Comparison of ENCODE assay signal across 27 cellular contexts in the genomic region with DNA sequence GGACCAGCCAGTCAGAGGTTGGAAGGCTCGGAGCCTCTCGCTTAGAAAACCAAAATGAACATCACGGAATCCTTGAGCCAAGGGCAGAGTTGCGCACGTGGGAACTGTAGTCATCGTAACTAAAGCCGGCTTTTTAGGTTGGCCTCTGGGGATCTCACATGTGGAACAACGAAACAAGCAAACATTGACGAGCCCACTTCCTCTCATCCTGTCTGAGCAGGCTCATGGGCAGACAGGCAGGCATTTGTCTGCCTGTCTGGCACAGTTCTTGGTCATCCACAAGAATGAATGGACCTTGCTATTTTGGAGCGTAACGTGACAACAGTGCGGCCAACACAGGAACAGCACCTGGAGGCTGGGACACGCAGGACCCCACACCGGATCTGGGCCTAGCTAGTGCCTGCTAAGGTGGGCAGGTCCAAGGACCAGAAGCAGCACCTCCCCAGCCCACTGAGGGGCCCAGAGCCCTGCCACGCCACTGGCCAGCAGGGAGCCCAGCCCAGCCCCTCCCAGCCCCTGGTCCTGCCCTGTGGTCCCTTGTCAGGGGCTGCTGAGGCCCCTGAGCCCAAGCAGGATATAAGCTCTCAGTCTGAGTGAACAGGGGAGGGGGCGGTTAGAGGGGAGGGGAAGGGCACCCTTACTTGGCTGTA. TPM values are rescaled to one million over a fixed set of nuclear protein-coding genes. Genes with fewer than 3 reads are reported as not detected.
A peak's percentile ranks its signal among the peaks of the same experiment; 100 is the strongest.
DNase-seq lines count a peak whose midpoint lies in the region; ATAC-seq and TF ChIP-seq lines count a peak whose summit lies in the region.
"Had no signal": no experiment of that assay in that cellular context is flagged by ENCODE, and none has a peak within 500 bp of the region (broad histone marks: within the 10 kb centered on the region; RNA-seq: fewer than 3 reads in every experiment).

No MANE protein-coding gene starts in this region.

- no peaks in the 10 kb centered on the region for H3K27me3 Mint-ChIP-seq in MCF 10A (ENCODE audit: insufficient read depth, unreplicated experiment)
- peaks cover 2% of the 10 kb centered on the region for H3K27me3 Mint-ChIP-seq in neural progenitor cell (ENCODE audit: insufficient read depth, low read depth)
- H3K27me3 Mint-ChIP-seq: CD4-positive, CD25-positive, alpha-beta regulatory T cell had no signal

- POLR2A ChIA-PET in MCF 10A (lab: Yijun Ruan, JAX) = no interaction called here

- H3K27ac ChIP-seq in breast epithelium = peak overlapping the region; percentile 12 to 42
- no peak overlapping the region for H3K27ac ChIP-seq in foreskin keratinocyte
- no peak overlapping the region for H3K27ac ChIP-seq in neural progenitor cell
- H3K27ac ChIP-seq: 22Rv1, GM23248, PC-9, SJSA1 had no signal

- no peaks in the 10 kb centered on the region for H4K20me1 ChIP-seq in neural progenitor cell (ENCODE audit: low read depth)

- H3K4me3 ChIP-seq in breast epithelium = no peak overlapping the region
- no peak overlapping the region for H3K4me3 ChIP-seq in neural progenitor cell
- H3K4me3 ChIP-seq: GM23248, MG63, PC-9, SJSA1 had no signal

- ATAC-seq in foreskin keratinocyte (no peak), HG02840 (IDR thresholded peaks at IDR 0.05; ENCODE audit: low FRiP score, unreplicated experiment) (no peak)

- TF ChIP-seq POLR2A in breast epithelium (IDR thresholded peaks at IDR 0.05) = no peak

- H3K4me3 Mint-ChIP-seq in MCF 10A (ENCODE audit: unreplicated experiment) (no peak overlapping the region), neural progenitor cell (no peak overlapping the region)
- H3K4me3 Mint-ChIP-seq: CD4-positive, CD25-positive, alpha-beta regulatory T cell; H9 had no signal

- H3K9ac ChIP-seq in neural progenitor cell = no peak overlapping the region
- H3K9ac ChIP-seq: GM23248 had no signal

- H3K27me3 ChIP-seq in breast epithelium (peaks cover 0 to 44% of the 10 kb centered on the region in 2 donors), foreskin keratinocyte (no peaks in the 10 kb centered on the region), neural progenitor cell (no peaks in the 10 kb centered on the region)
- H3K27me3 ChIP-seq: BE2C, MG63, SJSA1 had no signal

- no peak for TF ChIP-seq CTCF in breast epithelium (IDR thresholded peaks at IDR 0.05)
- TF ChIP-seq CTCF in MCF 10A (IDR thresholded peaks at IDR 0.05; ENCODE audit: unreplicated experiment) = no peak
- TF ChIP-seq CTCF in foreskin keratinocyte (conservative IDR thresholded peaks at IDR 0.05) = no peak
- TF ChIP-seq CTCF in neural progenitor cell (IDR thresholded peaks at IDR 0.05) = no peak

- in situ Hi-C loops in SK-MEL-5 (cut with HindIII; ENCODE audit: low pct_unique_long_range_greater_than_20kb, low sequenced_read_pairs) = no loop called here

- H3K4me2 ChIP-seq in neural progenitor cell = no peak overlapping the region
- H3K4me2 ChIP-seq: PC-9 had no signal

- no peaks in the 10 kb centered on the region for H3K79me2 ChIP-seq in neural progenitor cell (ENCODE audit: low read depth)

- no peaks in the 10 kb centered on the region for H3F3A ChIP-seq in neural progenitor cell (ENCODE audit: low read depth)

- DNase-seq in breast epithelium (ENCODE audit: low spot score in 2 of 2) = peak in 1 of 2 donors; percentile 51
- no peak for DNase-seq in MCF 10A (ENCODE audit: unreplicated experiment)
- peak; percentile 91 for DNase-seq in SK-MEL-5 (ENCODE audit: low read depth, low spot score)
- DNase-seq in foreskin keratinocyte = peak; percentile 62 to 78
- no peak for DNase-seq in neural progenitor cell (ENCODE audit: low spot score)
- DNase-seq in DMS114 treated with DMSO at 0.1 percent for 48 hours (lab: John Stamatoyannopoulos, UW; ENCODE audit: unreplicated experiment) = no peak
- DNase-seq: ACHN; CD4-positive, CD25-positive, alpha-beta regulatory T cell; DMS53; GM23248; H9; KBM-7; MG63; NCI-H1105 treated with DMSO at 0.1 percent for 48 hours; NCI-H146; NCI-H1930; NCI-H2107; NCI-H446 treated with DMSO at 0.1 percent for 48 hours; NCI-H526; PC-9; Right ventricle myocardium superior had no signal

- no peak overlapping the region for H2AFZ ChIP-seq in neural progenitor cell (replicated peaks)
- H2AFZ ChIP-seq: GM23248, PC-9 had no signal

- H3K36me3 Mint-ChIP-seq in MCF 10A (ENCODE audit: insufficient read depth, unreplicated experiment) (peaks cover 19% of the 10 kb centered on the region), neural progenitor cell (peaks cover 6% of the 10 kb centered on the region)

- BruUV-seq in MCF 10A (replicated peaks; lab: Mats Ljungman, UMichigan) = no TSS peak

- intact Hi-C loops in breast epithelium (cut with DNase I; ENCODE audit: low total_unique reads) = no loop called here
- intact Hi-C loops in MCF 10A (cut with micrococcal nuclease) = no loop called here

- H3K9me3 ChIP-seq in breast epithelium (no peaks in the 10 kb centered on the region), neural progenitor cell (ENCODE audit: low read depth) (no peaks in the 10 kb centered on the region)
- H3K9me3 ChIP-seq: BE2C, MG63, SJSA1 had no signal

- no peaks in the 10 kb centered on the region for H3K36me3 ChIP-seq in breast epithelium
- H3K36me3 ChIP-seq in neural progenitor cell = no peaks in the 10 kb centered on the region
- H3K36me3 ChIP-seq: BE2C, SJSA1 had no signal

- H3K9me3 Mint-ChIP-seq in MCF 10A (ENCODE audit: unreplicated experiment) (no peaks in the 10 kb centered on the region), neural progenitor cell (peaks cover 9% of the 10 kb centered on the region)

- H3K27ac Mint-ChIP-seq in MCF 10A (ENCODE audit: low read depth, unreplicated experiment) (no peak overlapping the region), neural progenitor cell (no peak overlapping the region)
- H3K27ac Mint-ChIP-seq: CD4-positive, CD25-positive, alpha-beta regulatory T cell; H9 had no signal

- CTCF ChIA-PET in MCF 10A (lab: Yijun Ruan, JAX) = no interaction called here

- H3K4me1 ChIP-seq in breast epithelium (no peaks in the 10 kb centered on the region), foreskin keratinocyte (no peaks in the 10 kb centered on the region), neural progenitor cell (no peaks in the 10 kb centered on the region)
- H3K4me1 ChIP-seq: BE2C, SJSA1 had no signal

- H3K4me1 Mint-ChIP-seq in MCF 10A (ENCODE audit: insufficient read depth, unreplicated experiment) = no peaks in the 10 kb centered on the region
- no peaks in the 10 kb centered on the region for H3K4me1 Mint-ChIP-seq in neural progenitor cell
- H3K4me1 Mint-ChIP-seq: CD4-positive, CD25-positive, alpha-beta regulatory T cell; H9 had no signal

RNA-seq across cellular contexts. Expression of gene TREX2, which starts 9.2 kb away (rescaled TPM):
- total RNA-seq in breast epithelium (1 to 10 TPM; 1.0 to 4.3 (median 1.9) TPM), MCF 10A (2022) (0.49 and 0.75 TPM in 2 replicates), foreskin keratinocyte (0.74 and 0.85 TPM in 2 replicates), neural progenitor cell (ENCODE audit: low replicate concordance) (0.96 TPM in 1 of 2 replicates, not detected in the other)
- 0.19 and 0.40 TPM in 2 replicates for total RNA-seq in SK-MEL-5 (2014; rRNA removed; shearing (Covaris generic))
- 0.96 and 2.4 TPM in 2 replicates for polyA plus RNA-seq in SK-MEL-5 (2015; cell fraction: cytosol; rRNA removed)
- polyA plus RNA-seq in SK-MEL-5 (2015; cell fraction: nucleus; rRNA removed) = 1.7 and 2.2 TPM in 2 replicates
- 0.57 and 0.71 TPM in 2 replicates for polyA plus RNA-seq in foreskin keratinocyte
- total RNA-seq: RPMI7951 had no signal

RNA-seq across cellular contexts. Expression of gene HAUS7, which starts 15.3 kb away (rescaled TPM):
- total RNA-seq in breast epithelium (10 to 100 TPM; 19.0 to 26.2 (median 21.9) TPM), MCF 10A (2022) (13.0 and 19.4 TPM in 2 replicates), foreskin keratinocyte (31.8 and 39.0 TPM in 2 replicates), neural progenitor cell (ENCODE audit: low replicate concordance) (13.1 and 25.9 TPM in 2 replicates)
- total RNA-seq in SK-MEL-5 (2014; rRNA removed; shearing (Covaris generic)) = 22.1 and 24.7 TPM in 2 replicates
- polyA plus RNA-seq in SK-MEL-5 (2015; cell fraction: cytosol; rRNA removed) = 30.2 and 36.5 TPM in 2 replicates
- polyA plus RNA-seq in SK-MEL-5 (2015; cell fraction: nucleus; rRNA removed) = 73.1 and 89.4 TPM in 2 replicates
- 41.6 and 42.5 TPM in 2 replicates for polyA plus RNA-seq in foreskin keratinocyte

RNA-seq across cellular contexts. Expression of gene BGN, which starts 39.8 kb away (rescaled TPM):
- total RNA-seq in breast epithelium = 10 to 100 TPM in 2 of 3 donors, 1 to 10 TPM in 1; 9.7 to 21.3 (median 11.0) TPM
- total RNA-seq in MCF 10A (2022) = 1.3 and 1.4 TPM in 2 replicates
- not detected in 2 replicates for total RNA-seq in SK-MEL-5 (2014; rRNA removed; shearing (Covaris generic))
- not detected in 2 replicates for polyA plus RNA-seq in SK-MEL-5 (2015; cell fraction: cytosol; rRNA removed)
- not detected in 2 replicates for polyA plus RNA-seq in SK-MEL-5 (2015; cell fraction: nucleus; rRNA removed)
- total RNA-seq in foreskin keratinocyte = 0.07 and 0.48 TPM in 2 replicates
- 0.10 and 0.12 TPM in 2 replicates for polyA plus RNA-seq in foreskin keratinocyte
- 0.37 TPM in 1 of 2 replicates, not detected in the other for total RNA-seq in neural progenitor cell (ENCODE audit: low replicate concordance)
- total RNA-seq: CD4-positive, CD25-positive, alpha-beta regulatory T cell; LHCN-M2 had no signal
- polyA plus RNA-seq: CD4-positive, CD25-positive, alpha-beta regulatory T cell had no signal

RNA-seq across cellular contexts. Expression of gene ZFP92, which starts 43.8 kb away (rescaled TPM):
- total RNA-seq in breast epithelium (1 to 10 TPM in 2 of 3 donors, under 1 TPM in 1; 0.29 to 1.6 (median 1.3) TPM), MCF 10A (2022) (not detected in 2 replicates), foreskin keratinocyte (1.3 and 3.0 TPM in 2 replicates), neural progenitor cell (ENCODE audit: low replicate concordance) (0.22 TPM in 1 of 2 replicates, not detected in the other)
- 0.53 and 0.56 TPM in 2 replicates for total RNA-seq in SK-MEL-5 (2014; rRNA removed; shearing (Covaris generic))
- polyA plus RNA-seq in SK-MEL-5 (2015; cell fraction: cytosol; rRNA removed) = 0.70 and 1.2 TPM in 2 replicates
- 0.30 and 0.33 TPM in 2 replicates for polyA plus RNA-seq in SK-MEL-5 (2015; cell fraction: nucleus; rRNA removed)
- polyA plus RNA-seq in foreskin keratinocyte = 0.58 and 0.93 TPM in 2 replicates
- total RNA-seq: LHCN-M2, PC-9, RPMI7951, SJSA1 had no signal
- polyA plus RNA-seq: GM23248 had no signal

RNA-seq across cellular contexts. Expression of gene PNMA6E, which starts 53.9 kb away (rescaled TPM):
- total RNA-seq in breast epithelium (not detected), MCF 10A (2022) (not detected in 2 replicates), foreskin keratinocyte (not detected in 2 replicates), neural progenitor cell (ENCODE audit: low replicate concordance) (not detected in 2 replicates)
- not detected in 2 replicates for total RNA-seq in SK-MEL-5 (2014; rRNA removed; shearing (Covaris generic))
- polyA plus RNA-seq in SK-MEL-5 (2015; cell fraction: cytosol; rRNA removed) = not detected in 2 replicates
- not detected in 2 replicates for polyA plus RNA-seq in SK-MEL-5 (2015; cell fraction: nucleus; rRNA removed)
- not detected in 2 replicates for polyA plus RNA-seq in foreskin keratinocyte
- total RNA-seq: CD4-positive, CD25-positive, alpha-beta regulatory T cell; GM23248; H9; LHCN-M2; PC-9; Right ventricle myocardium superior; RPMI7951; SJSA1 had no signal
- polyA plus RNA-seq: CD4-positive, CD25-positive, alpha-beta regulatory T cell; GM23248 had no signal

Comparison
In these comparisons a context has a peak if more than half of its experiments do, and no peak if none do; other contexts are left out.
1. DNase-seq: peak in SK-MEL-5 (single experiment) and foreskin keratinocyte (2 of 2); none in MCF 10A (single experiment), neural progenitor cell (single experiment) and DMS114 treated with DMSO at 0.1 percent for 48 hours (single experiment).
2. H3K27ac ChIP-seq: peak in breast epithelium (2 of 2); none in foreskin keratinocyte (single experiment) and neural progenitor cell (single experiment).